ENCODE assay signal across 8 cellular contexts in genomic region chr2:111747410-111748115, GRCh38.
DNase-seq lines count a peak whose midpoint lies in the region; ATAC-seq and TF ChIP-seq lines count a peak whose summit lies in the region.
"Not testable (repeated sequence)": the region's sequence is repeated elsewhere in the genome, so short reads cannot be mapped to it uniquely, and the experiment has no call there.

No MANE protein-coding gene starts in this region.

- no CpG with 5 or more reads among the region's 23 CpGs for WGBS in IMR-90 (ENCODE audit: extremely low coverage in 2 of 2, insufficient read length in 1 of 2), 2 experiments
- 37% methylated on average over 5 of the region's 23 CpGs for WGBS in prostate gland

- not testable (repeated sequence) for H3K36me3 ChIP-seq in IMR-90 (ENCODE audit: control insufficient read depth, insufficient read depth, low read length); prostate gland

- not testable (repeated sequence) for H4K8ac ChIP-seq in IMR-90 (ENCODE audit: low read depth in 2 of 2, low read length in 2 of 2)

- not testable (repeated sequence) for H3K4me1 Mint-ChIP-seq in stimulated activated effector memory CD8-positive, alpha-beta T cell treated with anti-CD3 and anti-CD28 coated beads, Interleukin-12 subunit alpha, Interleukin-12 subunit beta, amount 100 ng/mL, for 72 hours

- H2BK15ac ChIP-seq in IMR-90 (ENCODE audit: low read depth, low read length), result not testable (repeated sequence)

- ATAC-seq in GM21723 (IDR thresholded peaks at IDR 0.05; ENCODE audit: unreplicated experiment), result peak; percentile 87
- peak; percentile 98 for ATAC-seq in IMR-90 (ENCODE audit: low read depth)
- ATAC-seq in left cardiac atrium, result peak; percentile 87 to 92
- peak; percentile 93 for ATAC-seq in stimulated activated effector memory CD8-positive, alpha-beta T cell treated with anti-CD3 and anti-CD28 coated beads, Interleukin-12 subunit alpha, Interleukin-12 subunit beta, amount 100 ng/mL, for 72 hours

- H3K18ac ChIP-seq in IMR-90 (ENCODE audit: low read depth, low read length), result not testable (repeated sequence)

- intact Hi-C loops in IMR-90 (cut with micrococcal nuclease); left cardiac atrium (cut with DNase I); prostate gland (cut with DNase I): not testable (repeated sequence)

- dilution Hi-C loops in IMR-90 (cut with HindIII; ENCODE audit: low sequenced_read_pairs, unreplicated experiment), result not testable (repeated sequence)

- not testable (repeated sequence) for H3K9ac ChIP-seq in IMR-90 (ENCODE audit: low read depth, low read length)

- DNase-seq in GM10266 (ENCODE audit: extremely low spot score); IMR-90; astrocyte of the cerebellum (ENCODE audit: low read depth): not testable (repeated sequence)
- peak; percentile 65 for DNase-seq in activated CD4-positive, alpha-beta T cell treated with anti-CD3 and anti-CD28 coated beads, Interleukin-2, amount 50 U/mL, for 1 hour
- DNase-seq in left cardiac atrium (peak; percentile 57), prostate gland (ENCODE audit: low spot score) (peak; percentile 73)
- peak; percentile 73 to 93 for DNase-seq in stimulated activated effector memory CD8-positive, alpha-beta T cell treated with anti-CD3 and anti-CD28 coated beads, Interleukin-12 subunit alpha, Interleukin-12 subunit beta, amount 100 ng/mL, for 72 hours (ENCODE audit: low spot score in 2 of 2)

- not testable (repeated sequence) for H3K4me2 ChIP-seq in IMR-90 (ENCODE audit: low read depth, low read length)

- POLR2A ChIA-PET in IMR-90 (lab: Charles Lee; ENCODE audit: unreplicated experiment), result not testable (repeated sequence)

- H4K20me1 ChIP-seq in IMR-90 (ENCODE audit: insufficient read depth, low read length), result not testable (repeated sequence)

- in situ Hi-C loops in IMR-90 (cut with MboI; ENCODE audit: low sequenced_read_pairs); astrocyte of the cerebellum (cut with HindIII; ENCODE audit: low sequenced_read_pairs): not testable (repeated sequence)

- not testable (repeated sequence) for H3K9me1 ChIP-seq in IMR-90 (ENCODE audit: insufficient read depth, low read length)

- not testable (repeated sequence) for H3K56ac ChIP-seq in IMR-90 (ENCODE audit: extremely low read depth, insufficient read depth, low read length)

- not testable (repeated sequence) for H3K27me3 ChIP-seq in IMR-90 (ENCODE audit: control insufficient read depth, insufficient read depth, low read length); prostate gland (replicated peaks; ENCODE audit: insufficient read depth)

- not testable (repeated sequence) for H3K4me3 ChIP-seq in IMR-90 (ENCODE audit: insufficient read depth, low read depth, low read length); astrocyte of the cerebellum (ENCODE audit: low read depth, low read length); prostate gland

- TF ChIP-seq RAD21 in IMR-90 (IDR thresholded peaks at IDR 0.05; ENCODE audit: low read length), result peak; percentile 42

- H2AK9ac ChIP-seq in IMR-90 (replicated peaks; ENCODE audit: low read depth, low read length, poor library complexity), result not testable (repeated sequence)

- H2BK120ac ChIP-seq in IMR-90 (ENCODE audit: low read depth, low read length), result not testable (repeated sequence)

- TF ChIP-seq POLR2A in IMR-90 (IDR thresholded peaks at IDR 0.05; ENCODE audit: low read depth, low read length); prostate gland (IDR thresholded peaks at IDR 0.05): not testable (repeated sequence)

- not testable (repeated sequence) for H4K5ac ChIP-seq in IMR-90 (ENCODE audit: low read depth, low read length)

- not testable (repeated sequence) for H3K9me3 ChIP-seq in IMR-90 (ENCODE audit: control insufficient read depth, insufficient read depth, low read length); prostate gland

- not testable (repeated sequence) for H4K91ac ChIP-seq in IMR-90 (ENCODE audit: insufficient read depth, low read depth, low read length)

- not testable (repeated sequence) for H2BK20ac ChIP-seq in IMR-90 (ENCODE audit: low read depth, low read length)

- BruUV-seq in IMR-90 (replicated peaks; lab: Mats Ljungman, UMichigan), result not testable (repeated sequence)

- H3K36me3 Mint-ChIP-seq in stimulated activated effector memory CD8-positive, alpha-beta T cell treated with anti-CD3 and anti-CD28 coated beads, Interleukin-12 subunit alpha, Interleukin-12 subunit beta, amount 100 ng/mL, for 72 hours, result not testable (repeated sequence)

- not testable (repeated sequence) for H3K9me3 Mint-ChIP-seq in stimulated activated effector memory CD8-positive, alpha-beta T cell treated with anti-CD3 and anti-CD28 coated beads, Interleukin-12 subunit alpha, Interleukin-12 subunit beta, amount 100 ng/mL, for 72 hours

- H3K14ac ChIP-seq in IMR-90 (replicated peaks; ENCODE audit: low read depth, low read length), result not testable (repeated sequence)

- not testable (repeated sequence) for H3K79me1 ChIP-seq in IMR-90 (ENCODE audit: low read depth in 1 of 2, low read length in 2 of 2)

- H2AFZ ChIP-seq in IMR-90 (replicated peaks; ENCODE audit: low read length, poor library complexity), result not testable (repeated sequence)

- not testable (repeated sequence) for H3K27ac Mint-ChIP-seq in stimulated activated effector memory CD8-positive, alpha-beta T cell treated with anti-CD3 and anti-CD28 coated beads, Interleukin-12 subunit alpha, Interleukin-12 subunit beta, amount 100 ng/mL, for 72 hours

- CTCF ChIA-PET in IMR-90 (lab: Yijun Ruan, JAX), result not testable (repeated sequence)

- H3K4ac ChIP-seq in IMR-90 (ENCODE audit: low read depth, low read length), result not testable (repeated sequence)

- H3K4me1 ChIP-seq in IMR-90 (ENCODE audit: control insufficient read depth, insufficient read depth, low read length); prostate gland (replicated peaks): not testable (repeated sequence)

- H2AK5ac ChIP-seq in IMR-90 (ENCODE audit: low read depth, low read length), result not testable (repeated sequence)

- TF ChIP-seq CTCF in GM10266 (IDR thresholded peaks at IDR 0.05; ENCODE audit: control insufficient read depth, insufficient read depth, low read depth, missing control alignments) (peak; percentile 52), IMR-90 (conservative IDR thresholded peaks at IDR 0.05; ENCODE audit: low read depth, low read length) (peak; percentile 33), astrocyte of the cerebellum (IDR thresholded peaks at IDR 0.05; ENCODE audit: low read depth, low read length, missing control alignments) (peak; percentile 38), prostate gland (IDR thresholded peaks at IDR 0.05) (peak; percentile 16 to 61 (median 22))

- H3K4me3 Mint-ChIP-seq in stimulated activated effector memory CD8-positive, alpha-beta T cell treated with anti-CD3 and anti-CD28 coated beads, Interleukin-12 subunit alpha, Interleukin-12 subunit beta, amount 100 ng/mL, for 72 hours, result not testable (repeated sequence)

- not testable (repeated sequence) for H3K27ac ChIP-seq in IMR-90 (ENCODE audit: insufficient read depth, low read length); prostate gland

- H2BK5ac ChIP-seq in IMR-90 (ENCODE audit: low read depth, low read length, poor library complexity, severe bottlenecking), result not testable (repeated sequence)

- H3K23ac ChIP-seq in IMR-90 (ENCODE audit: low read depth, low read length), result not testable (repeated sequence)
